1 cellular context compared by ENCODE assay signal in genomic region chr6:149235130-149235561, GRCh38.
TF ChIP-seq lines count a peak whose summit lies in the region.

No MANE protein-coding gene starts in this region.

TF ChIP-seq in HEK293, 187 proteins besides CTCF, POLR2A, EP300 and RAD21 (continued from another document and continues in another):
- TF ChIP-seq ZBTB6 (tag by site-specific recombination; IDR thresholded peaks at IDR 0.05) (peak; percentile 94), ZSCAN23 (tag by site-specific recombination; IDR thresholded peaks at IDR 0.05) (no peak), ZNF843 (tag by site-specific recombination; IDR thresholded peaks at IDR 0.05) (peak; percentile 73), KLF17 (tag by site-specific recombination; IDR thresholded peaks at IDR 0.05) (no peak), ZNF549 (tag by site-specific recombination; IDR thresholded peaks at IDR 0.05) (no peak), ZNF311 (tag by site-specific recombination; IDR thresholded peaks at IDR 0.05; ENCODE audit: borderline replicate concordance) (no peak), ELK4 (IDR thresholded peaks at IDR 0.05; ENCODE audit: borderline replicate concordance, low read depth, low read length) (no peak), TRIM28 (IDR thresholded peaks at IDR 0.05; ENCODE audit: borderline replicate concordance, low read length) (peak; percentile 88; the same call in 1 of the 2 replicates), ZNF184 (tag by site-specific recombination; IDR thresholded peaks at IDR 0.05) (peak; percentile 90), ZNF707 (tag by site-specific recombination; IDR thresholded peaks at IDR 0.05) (no peak), ZNF274 (IDR thresholded peaks at IDR 0.05; ENCODE audit: low read length) (no peak), ZNF274 (tag by site-specific recombination; IDR thresholded peaks at IDR 0.05; ENCODE audit: borderline replicate concordance) (no peak), EGR2 (tag by site-specific recombination; IDR thresholded peaks at IDR 0.05; ENCODE audit: low read depth) (no peak), ZBTB17 (tag by site-specific recombination; IDR thresholded peaks at IDR 0.05) (peak; percentile 69), ZNF555 (tag by site-specific recombination; conservative IDR thresholded peaks at IDR 0.05) (no peak), ZFP69B (tag by site-specific recombination; IDR thresholded peaks at IDR 0.05) (0 out of 2 replicates have a peak, but pooled peaks have one; percentile 22), BCL11B (tag by site-specific recombination; IDR thresholded peaks at IDR 0.05; ENCODE audit: low read depth) (no peak), ZNF791 (tag by site-specific recombination; IDR thresholded peaks at IDR 0.05) (no peak), KLF16 (tag by site-specific recombination; IDR thresholded peaks at IDR 0.05) (no peak), REST (tag by site-specific recombination; IDR thresholded peaks at IDR 0.05) (0 out of 2 replicates have a peak, but pooled peaks have one; percentile 13), ZSCAN30 (tag by site-specific recombination; IDR thresholded peaks at IDR 0.05) (peak; percentile 98), ZNF513 (tag by site-specific recombination; IDR thresholded peaks at IDR 0.05) (peak; percentile 50; the same call in 1 of the 2 replicates), ZNF394 (tag by site-specific recombination; IDR thresholded peaks at IDR 0.05; ENCODE audit: borderline replicate concordance) (0 out of 2 replicates have a peak, but pooled peaks have one; percentile 39), ZNF658 (tag by site-specific recombination; IDR thresholded peaks at IDR 0.05) (no peak), YY2 (tag by site-specific recombination; IDR thresholded peaks at IDR 0.05) (no peak), ZSCAN18 (tag by site-specific recombination; IDR thresholded peaks at IDR 0.05) (no peak), ZNF488 (tag by site-specific recombination; IDR thresholded peaks at IDR 0.05) (no peak), ZNF639 (tag by site-specific recombination; IDR thresholded peaks at IDR 0.05) (no peak), ZNF501 (tag by site-specific recombination; IDR thresholded peaks at IDR 0.05) (no peak), GLIS2 (tag by site-specific recombination; IDR thresholded peaks at IDR 0.05) (no peak), PATZ1 (tag by site-specific recombination; IDR thresholded peaks at IDR 0.05) (0 out of 2 replicates have a peak, but pooled peaks have one; percentile 36), ZNF10 (tag by site-specific recombination; IDR thresholded peaks at IDR 0.05) (no peak), ZNF692 (tag by site-specific recombination; IDR thresholded peaks at IDR 0.05) (peak; percentile 48; the same call in 1 of the 2 replicates), PRDM1 (tag by site-specific recombination; IDR thresholded peaks at IDR 0.05) (no peak), ZNF704 (tag by site-specific recombination; IDR thresholded peaks at IDR 0.05) (no peak), ZNF23 (tag by site-specific recombination; IDR thresholded peaks at IDR 0.05; ENCODE audit: borderline replicate concordance) (no peak), ZBTB49 (tag by site-specific recombination; IDR thresholded peaks at IDR 0.05; ENCODE audit: low read depth) (no peak), ZNF19 (tag by site-specific recombination; IDR thresholded peaks at IDR 0.05; ENCODE audit: low read depth) (no peak), ZNF2 (tag by site-specific recombination; IDR thresholded peaks at IDR 0.05) (no peak; the same call in 1 of the 2 replicates), ZNF239 (tag by site-specific recombination; IDR thresholded peaks at IDR 0.05) (no peak), ZNF37A (tag by site-specific recombination; IDR thresholded peaks at IDR 0.05) (0 out of 2 replicates have a peak, but pooled peaks have one; percentile 52), ZNF404 (tag by site-specific recombination; IDR thresholded peaks at IDR 0.05) (no peak)
